ENCODE assay signal across 12 cellular contexts in genomic region chr19:34178276-34178614, GRCh38. TPM values are rescaled to one million over a fixed set of nuclear protein-coding genes. Genes with fewer than 3 reads are reported as not detected.
DNase-seq lines count a peak whose midpoint lies in the region; ATAC-seq, FAIRE-seq and TF ChIP-seq lines count a peak whose summit lies in the region.
"Had no signal": no experiment of that assay in that cellular context is flagged by ENCODE, and none has a peak within 500 bp of the region (broad histone marks: within the 10 kb centered on the region; RNA-seq: fewer than 3 reads in every experiment).

No MANE protein-coding gene starts in this region.

- no peaks in the 10 kb centered on the region for H3K27me3 ChIP-seq in DND-41 (ENCODE audit: insufficient read depth, low read length, poor library complexity)
- H3K27me3 ChIP-seq in GM12878 (replicated peaks in 1 of 2; ENCODE audit: control insufficient read depth in 2 of 2, insufficient read depth in 2 of 2, low read length in 1 of 2) = no peaks in the 10 kb centered on the region
- H3K27me3 ChIP-seq in SJCRH30 = no peaks in the 10 kb centered on the region
- H3K27me3 ChIP-seq: cardiac muscle cell had no signal

- in situ Hi-C loops in GM12878 (cut with MboI) = no loop called here

- H3K27ac Mint-ChIP-seq in nephron progenitor cell = peak overlapping the region; percentile 20

- H3K4me3 ChIP-seq in DND-41 (ENCODE audit: low read depth in 1 of 2, low read length in 2 of 2) (no peak overlapping the region), HEK293 (ENCODE audit: low read depth, low read length) (no peak overlapping the region), GM12878 (peak overlapping the region; percentile 42), SJCRH30 (no peak overlapping the region)
- H3K4me3 ChIP-seq: cardiac muscle cell had no signal

- 0% methylated on average over 2 of the region's 2 CpGs for WGBS in GM12878 (ENCODE audit: insufficient coverage, insufficient replicate concordance, low lambda C conversion rate, missing lambda C conversion rate)

- no peak overlapping the region for H3K27ac ChIP-seq in DND-41 (ENCODE audit: low read length)
- H3K27ac ChIP-seq in HEK293 (ENCODE audit: extremely low read depth, low read depth, low read length) = peak overlapping the region; percentile 46; the same call in 1 of the 2 replicates
- H3K27ac ChIP-seq in GM12878 (ENCODE audit: control insufficient read depth, insufficient read depth) = no peak overlapping the region
- no peak overlapping the region for H3K27ac ChIP-seq in SJCRH30

- no peaks in the 10 kb centered on the region for H3K27me3 Mint-ChIP-seq in nephron progenitor cell (ENCODE audit: low read depth, poor library complexity)

- H3K9me3 ChIP-seq in DND-41 (ENCODE audit: insufficient read depth, low read length, severe bottlenecking) = no peaks in the 10 kb centered on the region
- H3K9me3 ChIP-seq in HEK293 (ENCODE audit: control insufficient read depth, insufficient read depth, low read depth, low read length) = no peaks in the 10 kb centered on the region
- H3K9me3 ChIP-seq in GM12878 (replicated peaks; ENCODE audit: control insufficient read depth, insufficient read depth, low read length) = no peaks in the 10 kb centered on the region
- H3K9me3 ChIP-seq in SJCRH30 (replicated peaks) = no peaks in the 10 kb centered on the region; the same call in 1 of the 2 replicates

- peak overlapping the region; percentile 21 for H3K4me3 Mint-ChIP-seq in nephron progenitor cell

- TF ChIP-seq CTCF in DND-41 (IDR thresholded peaks at IDR 0.05; ENCODE audit: borderline replicate concordance, extremely low read depth, low read length, poor library complexity, severe bottlenecking) (no peak), HEK293 (tag by site-specific recombination; IDR thresholded peaks at IDR 0.05) (no peak), GM12878 (IDR thresholded peaks at IDR 0.05 in 2 of 3, conservative IDR thresholded peaks at IDR 0.05 in 1 of 3; ENCODE audit: control insufficient read depth in 2 of 3, extremely low read depth in 1 of 3, insufficient read depth in 1 of 3, low read depth in 3 of 3, low read length in 3 of 3) (no peak), nephron progenitor cell (IDR thresholded peaks at IDR 0.05) (no peak)

- BruUV-seq in GM12878 (replicated peaks; lab: Mats Ljungman, UMichigan) = no TSS peak

- DNase-seq in DND-41 = no peak
- no peak for DNase-seq in GM12878 (ENCODE audit: low read depth, low spot score)
- no peak for DNase-seq in nephron progenitor cell
- no peak for DNase-seq in middle frontal gyrus (ENCODE audit: extremely low spot score, low spot score)
- no peak for DNase-seq in SJCRH30
- DNase-seq in NCI-H82 treated with DMSO at 0.1 percent for 48 hours (lab: John Stamatoyannopoulos, UW; ENCODE audit: unreplicated experiment) = no peak
- DNase-seq: DMS153; NCI-H69; stimulated activated CD4-positive, alpha-beta T cell treated with anti-CD3 and anti-CD28 coated beads, Interleukin-15, amount 100 ng/mL, for 24 hours had no signal

- TF ChIP-seq POLR2A in GM12878 (IDR thresholded peaks at IDR 0.05; ENCODE audit: low read depth, low read length) = no peak

- POLR2A ChIA-PET in HEK293 (lab: Yijun Ruan, JAX) = interaction anchor here (0.6 to 2.4 kb wide), 8 partner anchors 9 to 621 kb away, joined by 3 to 11 read pairs (median 4); no protein-coding TSS in a partner anchor
- POLR2A ChIA-PET in GM12878 (lab: Charles Lee) = interaction anchor here (0.6 to 1.6 kb wide), 4 partner anchors 9 to 252 kb away, joined by 3 to 7 read pairs (median 4); no protein-coding TSS in a partner anchor

- no peak overlapping the region for H3K9ac ChIP-seq in DND-41 (ENCODE audit: low read depth, low read length)
- H3K9ac ChIP-seq in GM12878 (ENCODE audit: control insufficient read depth, insufficient read depth, low read length) = no peak overlapping the region

- RAD21 ChIA-PET in GM12878 (lab: Charles Lee; ENCODE audit: unreplicated experiment) = interaction anchor here (0.7 to 3.1 kb wide), 5 partner anchors 11 to 1740 kb away, joined by 3 to 11 read pairs (median 4); no protein-coding TSS in a partner anchor

- H4K20me1 ChIP-seq in DND-41 (ENCODE audit: insufficient read depth, low read length) (peaks cover 89% of the 10 kb centered on the region), GM12878 (ENCODE audit: control insufficient read depth, insufficient read depth) (no peaks in the 10 kb centered on the region)

- peaks cover 100% of the 10 kb centered on the region for H3K79me2 ChIP-seq in DND-41 (ENCODE audit: insufficient read depth, low read length)
- H3K79me2 ChIP-seq in GM12878 (ENCODE audit: control insufficient read depth, insufficient read depth, low read length) = peaks cover 98% of the 10 kb centered on the region

- TF ChIP-seq EP300 in GM12878 (IDR thresholded peaks at IDR 0.05; ENCODE audit: borderline replicate concordance in 1 of 2, control insufficient read depth in 1 of 2, low read depth in 2 of 2, low read length in 2 of 2) = no peak

- H3K36me3 Mint-ChIP-seq in nephron progenitor cell (ENCODE audit: low read depth) = peaks cover 51% of the 10 kb centered on the region

- no peak for FAIRE-seq in GM12878 (lab: Jason Lieb, UNC)
- FAIRE-seq: islet of Langerhans had no signal

- intact Hi-C loops in GM12878 (cut with micrococcal nuclease; ENCODE audit: unreplicated experiment) = no loop called here

- peaks cover 50% of the 10 kb centered on the region for H3K4me1 ChIP-seq in DND-41 (ENCODE audit: insufficient read depth, low read length)
- peaks cover 83% of the 10 kb centered on the region for H3K4me1 ChIP-seq in HEK293 (ENCODE audit: control insufficient read depth, insufficient read depth, low read length)
- peaks cover 3% of the 10 kb centered on the region for H3K4me1 ChIP-seq in GM12878 (ENCODE audit: control insufficient read depth, insufficient read depth, low read length)
- peaks cover 4% of the 10 kb centered on the region; the same call in 1 of the 2 replicates for H3K4me1 ChIP-seq in SJCRH30

- no peak for TF ChIP-seq RAD21 in GM12878 (IDR thresholded peaks at IDR 0.05; ENCODE audit: insufficient read depth, low read depth, low read length)

- no peak for ATAC-seq in DND-41 (ENCODE audit: insufficient read depth, low read depth)
- ATAC-seq in GM12878 = peak; percentile 21

- H3K4me1 Mint-ChIP-seq in nephron progenitor cell = peaks cover 81% of the 10 kb centered on the region

- H3K36me3 ChIP-seq in DND-41 (ENCODE audit: insufficient read depth, low read length) (peaks cover 60% of the 10 kb centered on the region), HEK293 (ENCODE audit: control insufficient read depth in 2 of 2, insufficient read depth in 1 of 2, low read length in 2 of 2) (peaks cover 14 to 60% of the 10 kb centered on the region in 2 experiments), GM12878 (ENCODE audit: control insufficient read depth in 2 of 2, insufficient read depth in 2 of 2, low read length in 1 of 2) (peaks cover 0 to 6% of the 10 kb centered on the region in 2 experiments; a peak in 3 of 4 replicates), SJCRH30 (peaks cover 62% of the 10 kb centered on the region)

- CTCF ChIA-PET in HEK293 (lab: Yijun Ruan, JAX) (interaction anchor here (0.7 to 3.0 kb wide), 13 partner anchors 10 to 400 kb away, joined by 3 to 10 read pairs (median 5); no protein-coding TSS in a partner anchor), GM12878 (lab: Yijun Ruan, JAX) (interaction anchor here (0.7 to 3.9 kb wide), 6 partner anchors 9 to 1203 kb away, joined by 3 to 20 read pairs (median 4); no protein-coding TSS in a partner anchor)

- H2AFZ ChIP-seq in DND-41 (ENCODE audit: low read depth, low read length) = no peak overlapping the region
- no peak overlapping the region for H2AFZ ChIP-seq in GM12878 (ENCODE audit: control insufficient read depth, low read depth, low read length)

- SMC1A ChIA-PET in GM12878 (lab: Charles Lee; ENCODE audit: uncharacterized antibody, unreplicated experiment) = interaction anchor here (0.6 to 2.8 kb wide), 9 partner anchors 10 to 50 kb away, joined by 3 to 21 read pairs (median 4); no protein-coding TSS in a partner anchor

- peak overlapping the region; percentile 40; the same call in 1 of the 2 replicates for H3K4me2 ChIP-seq in DND-41 (ENCODE audit: insufficient read depth, low read length)
- H3K4me2 ChIP-seq in GM12878 (ENCODE audit: control insufficient read depth, insufficient read depth) = peak overlapping the region; percentile 11

- no peaks in the 10 kb centered on the region for H3K9me3 Mint-ChIP-seq in nephron progenitor cell

TF ChIP-seq in GM12878, 131 proteins besides CTCF, POLR2A, EP300 and RAD21 (continues in another document):
- no peak for TF ChIP-seq FOXK2 (IDR thresholded peaks at IDR 0.05)
- no peak for TF ChIP-seq HDGF (IDR thresholded peaks at IDR 0.05)
- no peak for TF ChIP-seq MLLT1 (IDR thresholded peaks at IDR 0.05)

RNA-seq across cellular contexts. Expression of gene LSM14A, which starts 5.9 kb away (rescaled TPM):
- total RNA-seq in GM12878 (2013; cell fraction: nucleolus; rRNA removed) = 121 and 123 TPM in 2 replicates
- total RNA-seq in GM12878 (2014; rRNA removed) (59.9 and 78.5 TPM in 2 replicates), GM12878 (2014; rRNA removed; fragmentation: Illumina TruSeq; extraction: Trizol) (86.0 and 94.1 TPM in 2 replicates), GM12878 (2021) (78.2 and 89.5 TPM in 2 replicates)
- polyA plus RNA-seq in GM12878 (2011; ENCODE audit: low read depth) = 48.0 TPM
- polyA plus RNA-seq in GM12878 (2011; rRNA removed) (131 and 153 TPM in 2 replicates), GM12878 (2014; fragmentation: Illumina TruSeq; extraction: Trizol) (85.8 and 106 TPM in 2 replicates), GM12878 (2014; fragmentation: Nextera tagmentation; extraction: Ambion mirVana) (10 to 100 TPM; 21.9 to 31.1 TPM), GM12878 (2014; rRNA removed) (193 and 198 TPM in 2 replicates), GM12878 (2016; fragmentation: Nextera tagmentation; extraction: Ambion mirVana) (10 to 100 TPM; 93.0 to 100.0 TPM)
- 126 and 140 TPM in 2 replicates for polyA plus RNA-seq in GM12878 (2011; cell fraction: cytosol; rRNA removed)
- 58.4 and 80.7 TPM in 2 replicates for polyA plus RNA-seq in GM12878 (2011; cell fraction: nucleus; rRNA removed)
- polyA plus RNA-seq in GM12878 (2012) = 92.8 and 111 TPM in 2 replicates
- 151 and 214 TPM in 2 replicates for polyA minus RNA-seq in GM12878 (2011; rRNA and poly(A)+ RNA removed)
- 48.6 and 58.8 TPM in 2 replicates for polyA minus RNA-seq in GM12878 (2011; cell fraction: cytosol; rRNA and poly(A)+ RNA removed)
- polyA minus RNA-seq in GM12878 (2011; cell fraction: nucleus; rRNA and poly(A)+ RNA removed) = 81.7 and 156 TPM in 2 replicates
- total RNA-seq in SJCRH30 (2014; rRNA removed; shearing (Covaris generic)) = 87.4 and 101 TPM in 2 replicates
